Comparison of ENCODE assay signal across 28 cellular contexts in the genomic region with DNA sequence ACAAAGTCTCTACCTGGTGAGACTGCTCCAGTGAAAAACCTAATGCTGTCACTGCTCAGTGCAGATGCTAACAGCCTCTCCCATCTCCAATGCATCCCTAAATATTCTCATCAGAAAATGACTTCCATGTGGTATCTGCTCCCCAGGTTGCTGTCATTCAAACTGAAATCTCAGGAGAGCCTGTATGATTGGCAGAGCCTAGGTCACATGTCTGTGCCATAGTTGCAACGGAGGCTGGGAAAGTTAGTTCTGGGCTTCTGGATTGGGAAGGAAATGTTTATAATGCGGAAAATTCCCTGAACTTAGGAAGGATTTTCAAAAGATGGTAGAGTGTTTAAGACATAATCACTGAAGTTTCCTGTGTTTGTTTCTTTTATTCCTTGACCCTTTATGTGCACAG.
"Had no signal": no experiment of that assay in that cellular context is flagged by ENCODE, and none has a peak within 500 bp of the region (broad histone marks: within the 10 kb centered on the region; RNA-seq: fewer than 3 reads in every experiment).

No MANE protein-coding gene starts in this region.

- ATAC-seq: psoas muscle; right cardiac atrium; right lobe of liver; stimulated activated effector memory CD8-positive, alpha-beta T cell treated with anti-CD3 and anti-CD28 coated beads, Interleukin-12 subunit alpha, Interleukin-12 subunit beta, amount 100 ng/mL, for 72 hours; stimulated activated naive B cell treated with anti-CD40 and anti-IgM and Interleukin-4, amounts not matched to agents 10 μg/mL and 1 μg/mL and 100 μg/mL, for 72 hours had no signal

- H3K36me3 Mint-ChIP-seq: neural progenitor cell; stimulated activated effector memory CD8-positive, alpha-beta T cell treated with anti-CD3 and anti-CD28 coated beads, Interleukin-12 subunit alpha, Interleukin-12 subunit beta, amount 100 ng/mL, for 72 hours; stimulated activated naive B cell treated with anti-CD40 and anti-IgM and Interleukin-4, amounts not matched to agents 10 μg/mL and 1 μg/mL and 100 μg/mL, for 72 hours had no signal

- H3K4me3 ChIP-seq: neural progenitor cell, ovary, psoas muscle, right lobe of liver, sigmoid colon, stomach, thoracic aorta, thyroid gland, tibial nerve, upper lobe of left lung, vagina had no signal

- H3K4me1 Mint-ChIP-seq: neural progenitor cell; stimulated activated effector memory CD8-positive, alpha-beta T cell treated with anti-CD3 and anti-CD28 coated beads, Interleukin-12 subunit alpha, Interleukin-12 subunit beta, amount 100 ng/mL, for 72 hours; stimulated activated naive B cell treated with anti-CD40 and anti-IgM and Interleukin-4, amounts not matched to agents 10 μg/mL and 1 μg/mL and 100 μg/mL, for 72 hours had no signal

- H3K36me3 ChIP-seq: neural progenitor cell, ovary, right lobe of liver, sigmoid colon, stomach, thoracic aorta, thyroid gland, tibial nerve, upper lobe of left lung, vagina had no signal

- DNase-seq: occipital lobe; ovary; posterior cingulate gyrus; psoas muscle; right cardiac atrium; right lobe of liver; sigmoid colon; small intestine; stimulated activated CD4-positive, alpha-beta T cell treated with anti-CD3 and anti-CD28 coated beads, Interleukin-15, amount 100 ng/mL, for 24 hours; stimulated activated CD4-positive, alpha-beta T cell treated with anti-CD3 and anti-CD28 coated beads, Interleukin-2, amount 100 ng/mL, for 24 hours; stimulated activated CD4-positive, alpha-beta T cell treated with anti-CD3 and anti-CD28 coated beads, Interleukin-2, amount 100 ng/mL, for 48 hours; stimulated activated CD4-positive, alpha-beta T cell treated with anti-CD3 and anti-CD28 coated beads, Interleukin-4, amount 100 ng/mL, for 24 hours; stimulated activated naive B cell treated with anti-CD40 and anti-IgM and Interleukin-4, amounts not matched to agents 10 μg/mL and 1 μg/mL and 100 μg/mL, for 72 hours; stimulated activated naive CD4-positive, alpha-beta T cell treated with Interleukin-2 at 50 U/mL for 16 hours; stomach; thyroid gland; trophoblast cell; upper lobe of left lung had no signal

- H3K79me2 ChIP-seq: parathyroid adenoma had no signal

- H3K27ac Mint-ChIP-seq: nephron; neural progenitor cell; progenitor cell of endocrine pancreas; stimulated activated effector memory CD8-positive, alpha-beta T cell treated with anti-CD3 and anti-CD28 coated beads, Interleukin-12 subunit alpha, Interleukin-12 subunit beta, amount 100 ng/mL, for 72 hours; stimulated activated naive B cell treated with anti-CD40 and anti-IgM and Interleukin-4, amounts not matched to agents 10 μg/mL and 1 μg/mL and 100 μg/mL, for 72 hours; stimulated activated naive CD8-positive, alpha-beta T cell treated with anti-CD3 and anti-CD28 coated beads, Interleukin-15, Interleukin-2, amounts not matched to agents 100 ng/mL and 50 ng/mL, for 24 hours had no signal

- FAIRE-seq: small intestine, urothelium cell line had no signal

- H3K4me3 Mint-ChIP-seq: nephron; neural progenitor cell; stimulated activated effector memory CD8-positive, alpha-beta T cell treated with anti-CD3 and anti-CD28 coated beads, Interleukin-12 subunit alpha, Interleukin-12 subunit beta, amount 100 ng/mL, for 72 hours; stimulated activated naive B cell treated with anti-CD40 and anti-IgM and Interleukin-4, amounts not matched to agents 10 μg/mL and 1 μg/mL and 100 μg/mL, for 72 hours; stimulated activated naive CD8-positive, alpha-beta T cell treated with anti-CD3 and anti-CD28 coated beads, Interleukin-15, Interleukin-2, amounts not matched to agents 100 ng/mL and 50 ng/mL, for 24 hours had no signal

- H3K9me3 ChIP-seq: ovary, psoas muscle, right lobe of liver, sigmoid colon, thoracic aorta, thyroid gland, tibial nerve, upper lobe of left lung, vagina had no signal

- H3K27me3 ChIP-seq: neural progenitor cell, ovary, right lobe of liver, sigmoid colon, stomach, thyroid gland, tibial nerve, upper lobe of left lung, vagina had no signal

- H3K27ac ChIP-seq: neural progenitor cell, ovary, parathyroid adenoma, psoas muscle, right lobe of liver, sigmoid colon, stomach, thoracic aorta, thyroid gland, tibial nerve, upper lobe of left lung, vagina had no signal

- H3K4me1 ChIP-seq: neural progenitor cell, parathyroid adenoma, psoas muscle, right lobe of liver, sigmoid colon, stomach, thyroid gland, tibial nerve, upper lobe of left lung, vagina had no signal

- H2AFZ ChIP-seq: neural progenitor cell, parathyroid adenoma had no signal

- H3K9me3 Mint-ChIP-seq: nephron; neural progenitor cell; stimulated activated effector memory CD8-positive, alpha-beta T cell treated with anti-CD3 and anti-CD28 coated beads, Interleukin-12 subunit alpha, Interleukin-12 subunit beta, amount 100 ng/mL, for 72 hours; stimulated activated naive B cell treated with anti-CD40 and anti-IgM and Interleukin-4, amounts not matched to agents 10 μg/mL and 1 μg/mL and 100 μg/mL, for 72 hours; stimulated activated naive CD8-positive, alpha-beta T cell treated with anti-CD3 and anti-CD28 coated beads, Interleukin-15, Interleukin-2, amounts not matched to agents 100 ng/mL and 50 ng/mL, for 24 hours had no signal

- H3K4me2 ChIP-seq: neural progenitor cell had no signal

- H3K9ac ChIP-seq: neural progenitor cell, parathyroid adenoma had no signal
